In the genomic region with DNA sequence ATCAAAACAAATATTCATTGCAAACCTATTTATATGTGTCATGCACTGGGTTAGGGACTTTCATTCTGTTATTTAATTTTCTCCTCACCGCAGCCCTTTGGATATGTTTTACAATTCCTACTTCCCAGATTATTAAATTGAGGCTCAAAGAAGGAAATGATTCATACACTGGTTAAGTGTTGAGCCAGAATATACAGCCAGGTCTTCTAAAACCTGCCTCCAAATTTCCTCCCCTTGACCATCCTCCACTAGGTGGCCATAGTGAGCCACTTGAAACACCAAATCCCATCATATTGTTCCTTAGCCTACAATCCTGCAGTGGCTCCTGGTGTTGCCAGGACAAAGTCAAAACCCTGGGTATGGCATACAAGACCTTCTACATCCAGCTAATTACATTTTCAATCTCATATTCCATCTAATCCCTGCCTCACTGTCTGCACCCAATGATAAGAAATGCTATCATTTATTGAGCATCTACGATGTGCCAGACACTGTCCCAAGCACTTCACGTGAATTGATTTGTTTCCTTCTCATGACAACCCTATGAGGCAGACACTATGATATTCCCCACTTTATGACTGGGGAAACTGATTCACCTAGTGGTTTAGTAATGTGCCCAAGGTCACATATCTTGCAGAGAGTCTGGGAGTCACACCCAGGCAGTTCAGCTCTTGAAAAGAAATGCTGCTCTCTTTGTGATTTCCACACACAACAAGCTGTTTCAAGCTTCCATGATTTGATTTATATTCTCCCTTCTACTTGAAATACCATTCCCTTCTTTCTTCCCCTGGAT, we compare ENCODE assay signal across 9 cellular contexts. TPM values are rescaled to one million over a fixed set of nuclear protein-coding genes. Genes with fewer than 3 reads are reported as not detected.
DNase-seq lines count a peak whose midpoint lies in the region; ATAC-seq, FAIRE-seq and TF ChIP-seq lines count a peak whose summit lies in the region.
"Had no signal": no experiment of that assay in that cellular context is flagged by ENCODE, and none has a peak within 500 bp of the region (broad histone marks: within the 10 kb centered on the region; RNA-seq: fewer than 3 reads in every experiment).

No MANE protein-coding gene starts in this region.

- intact Hi-C loops in left ventricle myocardium superior (cut with micrococcal nuclease): no loop called here

- H3K9ac ChIP-seq in KMS-11: no peak overlapping the region

- peak; percentile 99 for TF ChIP-seq CTCF in KMS-11 (conservative IDR thresholded peaks at IDR 0.05; ENCODE audit: low read depth, low read length)
- peak; percentile 77 for TF ChIP-seq CTCF in VCaP (conservative IDR thresholded peaks at IDR 0.05)

- peak; percentile 81 for DNase-seq in DMS53 (lab: John Stamatoyannopoulos, UW)
- DNase-seq in left ventricle myocardium superior: no peak
- DNase-seq in stromal cell of bone marrow (ENCODE audit: low read depth): peak; percentile 90
- no peak for DNase-seq in GM12891 (ENCODE audit: insufficient read length, low spot score)
- DNase-seq in UCSD-AML1 (lab: John Stamatoyannopoulos, UW; ENCODE audit: unreplicated experiment): no peak

- no peak for FAIRE-seq in GM12891 (lab: Jason Lieb, UNC)

- H3K4me1 ChIP-seq in KMS-11 (ENCODE audit: low read depth, poor library complexity, severe bottlenecking): no peaks in the 10 kb centered on the region

- no peak overlapping the region for H3K4me3 ChIP-seq in KMS-11 (IDR thresholded peaks at IDR 0.05; ENCODE audit: insufficient read depth, low read depth, low read length)

- no peaks in the 10 kb centered on the region for H3K79me2 ChIP-seq in KMS-11 (ENCODE audit: insufficient read depth, low read depth)

- H3K27ac ChIP-seq in KMS-11: no peak overlapping the region
- H3K27ac ChIP-seq in VCaP: no peak overlapping the region

- no peak for TF ChIP-seq POLR2A in GM12891 (IDR thresholded peaks at IDR 0.05; ENCODE audit: low read depth, low read length)

- no peaks in the 10 kb centered on the region for H3K36me3 ChIP-seq in KMS-11 (ENCODE audit: insufficient read depth)

- H4K20me1 ChIP-seq in KMS-11 (ENCODE audit: insufficient read depth): no peaks in the 10 kb centered on the region

- H3K4me2 ChIP-seq in KMS-11: no peak overlapping the region

- no peak overlapping the region for H2AFZ ChIP-seq in KMS-11 (ENCODE audit: low read depth)

- H3K27me3 ChIP-seq in KMS-11 (ENCODE audit: insufficient read depth, low read depth): no peaks in the 10 kb centered on the region

- ATAC-seq in left ventricle myocardium superior (peak; percentile 71), GM19328 (IDR thresholded peaks at IDR 0.05; ENCODE audit: unreplicated experiment) (no peak)

TF ChIP-seq in GM12891, 5 proteins besides CTCF, POLR2A, EP300 and RAD21:
- no peak for TF ChIP-seq POLR2AphosphoS5 (IDR thresholded peaks at IDR 0.05; ENCODE audit: low read depth, low read length)
- TF ChIP-seq TAF1 (IDR thresholded peaks at IDR 0.05; ENCODE audit: low read depth, low read length): no peak
- no peak for TF ChIP-seq SPI1 (IDR thresholded peaks at IDR 0.05; ENCODE audit: low read depth, low read length)
- TF ChIP-seq POU2F2 (IDR thresholded peaks at IDR 0.05; ENCODE audit: low read depth, low read length): no peak
- no peak for TF ChIP-seq PAX5 (IDR thresholded peaks at IDR 0.05; ENCODE audit: insufficient read depth, low read length, severe bottlenecking)
TF ChIP-seq in GM12891: peak in this region for 0.

RNA-seq across cellular contexts. Expression of a gene that starts 23.6 kb away (rescaled TPM):
- 10.0 TPM for total RNA-seq in left ventricle myocardium superior
- polyA plus RNA-seq in GM12891 (2012; ENCODE audit: low read depth, missing spikeins): not detected
- total RNA-seq: T-helper 2 cell treated with Interferon-gamma antibody and Interleukin-4, amounts not matched to agents 100 ng/mL and 5 ng/mL, for 36 hours had no signal

Comparison
In these comparisons a context has a peak if more than half of its experiments do, and no peak if none do; other contexts are left out.
1. DNase-seq: peak in DMS53 (single experiment) and stromal cell of bone marrow (single experiment); none in left ventricle myocardium superior (single experiment), GM12891 (single experiment) and UCSD-AML1 (single experiment).